Comparison of ENCODE assay signal across 8 cellular contexts in the genomic region with DNA sequence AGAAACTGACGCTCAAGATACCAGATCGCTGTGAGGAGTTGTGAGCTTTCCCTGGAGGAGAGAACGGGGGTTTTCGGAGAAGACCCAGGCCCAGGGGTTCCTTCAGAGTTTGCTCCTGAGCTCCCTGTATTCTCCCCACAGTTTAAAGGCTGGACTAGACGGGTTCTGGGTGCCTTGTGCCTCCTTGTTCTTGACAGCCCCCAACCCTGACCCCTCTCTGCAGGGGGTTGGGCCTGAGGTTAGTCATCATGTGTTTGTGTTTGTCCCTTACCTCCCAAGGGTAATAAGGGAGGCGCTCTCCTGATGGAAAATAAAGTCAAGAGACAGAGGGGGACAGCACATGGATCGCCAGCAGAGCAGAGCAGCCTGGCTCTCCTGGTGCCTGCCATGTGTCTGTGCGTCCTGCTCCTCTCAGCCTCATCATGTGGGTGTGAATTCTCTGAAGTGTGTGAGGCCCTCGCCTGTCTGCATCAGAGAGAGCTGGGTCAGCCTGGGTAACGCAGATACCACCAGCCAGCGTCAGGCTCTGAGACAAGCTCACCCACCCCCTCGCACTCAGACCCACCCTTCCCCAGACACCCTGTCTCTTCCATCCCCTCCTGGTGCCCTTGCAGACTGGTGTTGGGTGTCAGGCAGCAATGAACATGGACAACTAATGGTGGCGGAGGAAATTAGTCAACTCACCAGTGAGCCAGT. TPM values are rescaled to one million over a fixed set of nuclear protein-coding genes. Genes with fewer than 3 reads are reported as not detected.
DNase-seq lines count a peak whose midpoint lies in the region; ATAC-seq, FAIRE-seq and TF ChIP-seq lines count a peak whose summit lies in the region.

No MANE protein-coding gene starts in this region.

- peak; percentile 72 for FAIRE-seq in endothelial cell of umbilical vein (lab: Jason Lieb, UNC)

- 47 to 52% methylated on average over 13 of the region's 13 CpGs for WGBS in aorta, 2 donors
- WGBS in lower leg skin, 2 donors: 53 to 63% methylated on average over 13 of the region's 13 CpGs

- no peak overlapping the region for H3K4me3 Mint-ChIP-seq in activated naive CD4-positive, alpha-beta T cell treated with anti-CD3 and anti-CD28 coated beads, Interleukin-2, amount 50 U/mL, for 24 hours
- no peak overlapping the region for H3K4me3 Mint-ChIP-seq in neural progenitor cell

- H2AFZ ChIP-seq in endothelial cell of umbilical vein (ENCODE audit: low read depth, low read length) (peak overlapping the region; percentile 75), neural progenitor cell (replicated peaks) (no peak overlapping the region)

- H3K27ac ChIP-seq in endothelial cell of umbilical vein (ENCODE audit: insufficient read depth, low read depth, low read length): no peak overlapping the region
- peak overlapping the region; percentile 90 for H3K27ac ChIP-seq in neural progenitor cell
- H3K27ac ChIP-seq in aorta (ENCODE audit: low read depth in 1 of 2, low read length in 2 of 2): peak overlapping the region; percentile 68 to 98

- no peaks in the 10 kb centered on the region for H3K79me2 ChIP-seq in endothelial cell of umbilical vein (ENCODE audit: control insufficient read depth, insufficient read depth, low read length)
- H3K79me2 ChIP-seq in neural progenitor cell (ENCODE audit: low read depth): no peaks in the 10 kb centered on the region

- H3K9me3 Mint-ChIP-seq in activated naive CD4-positive, alpha-beta T cell treated with anti-CD3 and anti-CD28 coated beads, Interleukin-2, amount 50 U/mL, for 24 hours: no peaks in the 10 kb centered on the region
- no peaks in the 10 kb centered on the region for H3K9me3 Mint-ChIP-seq in neural progenitor cell

- no peaks in the 10 kb centered on the region for H3K9me1 ChIP-seq in endothelial cell of umbilical vein (replicated peaks; ENCODE audit: control insufficient read depth, extremely low read depth, insufficient read depth, low read length)

- TF ChIP-seq CTCF in endothelial cell of umbilical vein (IDR thresholded peaks at IDR 0.05; ENCODE audit: extremely low read depth in 1 of 2, insufficient read depth in 1 of 2, low read depth in 1 of 2, low read length in 2 of 2) (no peak), neural progenitor cell (IDR thresholded peaks at IDR 0.05) (no peak), lower leg skin (IDR thresholded peaks at IDR 0.05) (no peak)

- peaks cover 25% of the 10 kb centered on the region for H3K4me1 Mint-ChIP-seq in activated naive CD4-positive, alpha-beta T cell treated with anti-CD3 and anti-CD28 coated beads, Interleukin-2, amount 50 U/mL, for 24 hours
- peaks cover 30% of the 10 kb centered on the region for H3K4me1 Mint-ChIP-seq in neural progenitor cell

- H3K4me1 ChIP-seq in endothelial cell of umbilical vein (ENCODE audit: control insufficient read depth, extremely low read depth, insufficient read depth, low read length) (peaks cover 14% of the 10 kb centered on the region), neural progenitor cell (peaks cover 25% of the 10 kb centered on the region), aorta (ENCODE audit: control insufficient read depth in 1 of 2, insufficient read depth in 2 of 2, low read length in 2 of 2) (no peaks in the 10 kb centered on the region)

- peak overlapping the region; percentile 10 for H3K27ac Mint-ChIP-seq in activated naive CD4-positive, alpha-beta T cell treated with anti-CD3 and anti-CD28 coated beads, Interleukin-2, amount 50 U/mL, for 24 hours
- peak overlapping the region; percentile 57 for H3K27ac Mint-ChIP-seq in neural progenitor cell

- CTCF ChIA-PET in endothelial cell of umbilical vein (lab: Charles Lee): interaction anchor here (0.6 to 4.1 kb wide), 4 partner anchors 18 to 35 kb away, joined by 3 to 34 read pairs (median 3); partner anchors contain the start of gene ACBD4

- no TSS peak for BruUV-seq in endothelial cell of umbilical vein (replicated peaks; lab: Mats Ljungman, UMichigan)

- no peaks in the 10 kb centered on the region for H3K9me3 ChIP-seq in endothelial cell of umbilical vein (replicated peaks; ENCODE audit: control insufficient read depth, insufficient read depth, low read length)
- H3K9me3 ChIP-seq in neural progenitor cell (ENCODE audit: low read depth): no peaks in the 10 kb centered on the region
- no peaks in the 10 kb centered on the region for H3K9me3 ChIP-seq in aorta (ENCODE audit: control insufficient read depth, low read length)

- ATAC-seq in aorta (ENCODE audit: low FRiP score) (no peak), HG03175 (IDR thresholded peaks at IDR 0.05; ENCODE audit: unreplicated experiment) (no peak), GM21737 (IDR thresholded peaks at IDR 0.05; ENCODE audit: unreplicated experiment) (no peak)

- no peaks in the 10 kb centered on the region for H3K27me3 Mint-ChIP-seq in activated naive CD4-positive, alpha-beta T cell treated with anti-CD3 and anti-CD28 coated beads, Interleukin-2, amount 50 U/mL, for 24 hours
- H3K27me3 Mint-ChIP-seq in neural progenitor cell (ENCODE audit: insufficient read depth, low read depth): peaks cover 8% of the 10 kb centered on the region

- dilution Hi-C loops in endothelial cell of umbilical vein (cut with MboI; ENCODE audit: extremely low pct_ligation_motif_present, low sequenced_read_pairs): no loop called here

- DNase-seq in activated naive CD4-positive, alpha-beta T cell treated with Interleukin-2 at 50 U/mL for 16 hours: no peak
- no peak for DNase-seq in endothelial cell of umbilical vein (ENCODE audit: low read depth, low spot score)
- no peak for DNase-seq in neural progenitor cell (ENCODE audit: low spot score)
- DNase-seq in aorta: no peak
- DNase-seq in lower leg skin (ENCODE audit: low spot score in 2 of 2): no peak

- no peak overlapping the region for H3K9ac ChIP-seq in endothelial cell of umbilical vein (replicated peaks; ENCODE audit: extremely low read depth, insufficient read depth, low read length)
- H3K9ac ChIP-seq in neural progenitor cell: no peak overlapping the region

- no peaks in the 10 kb centered on the region for H3K27me3 ChIP-seq in endothelial cell of umbilical vein (ENCODE audit: control insufficient read depth in 2 of 2, insufficient read depth in 2 of 2, low read length in 2 of 2)
- no peaks in the 10 kb centered on the region for H3K27me3 ChIP-seq in neural progenitor cell
- H3K27me3 ChIP-seq in aorta (ENCODE audit: control insufficient read depth in 1 of 2, insufficient read depth in 2 of 2, low read length in 1 of 2): no peaks in the 10 kb centered on the region

- H3K4me3 ChIP-seq in endothelial cell of umbilical vein (replicated peaks in 1 of 3; ENCODE audit: insufficient read depth in 1 of 3, low read depth in 1 of 3, low read length in 3 of 3) (no peak overlapping the region), neural progenitor cell (no peak overlapping the region), aorta (ENCODE audit: low read length in 2 of 2) (no peak overlapping the region), lower leg skin (ENCODE audit: low read depth, poor library complexity, severe bottlenecking) (no peak overlapping the region)

- peaks cover 34% of the 10 kb centered on the region for H3F3A ChIP-seq in neural progenitor cell (ENCODE audit: low read depth)

- H4K20me1 ChIP-seq in endothelial cell of umbilical vein (replicated peaks; ENCODE audit: control insufficient read depth, extremely low read depth, insufficient read depth, low read length) (no peaks in the 10 kb centered on the region), neural progenitor cell (ENCODE audit: low read depth) (no peaks in the 10 kb centered on the region)

- H3K4me2 ChIP-seq in endothelial cell of umbilical vein (ENCODE audit: insufficient read depth, low read length) (no peak overlapping the region), neural progenitor cell (no peak overlapping the region)

- H3K36me3 ChIP-seq in endothelial cell of umbilical vein (ENCODE audit: control insufficient read depth in 2 of 2, extremely low read depth in 1 of 2, insufficient read depth in 2 of 2, low read length in 2 of 2) (no peaks in the 10 kb centered on the region), neural progenitor cell (no peaks in the 10 kb centered on the region), aorta (ENCODE audit: control insufficient read depth in 1 of 2, insufficient read depth in 2 of 2, low read length in 1 of 2) (no peaks in the 10 kb centered on the region)

- intact Hi-C loops in endothelial cell of umbilical vein (cut with micrococcal nuclease) (no loop called here), aorta (cut with DNase I) (no loop called here), lower leg skin (cut with DNase I; ENCODE audit: low total_unique reads) (no loop called here)

- no peaks in the 10 kb centered on the region for H3K36me3 Mint-ChIP-seq in activated naive CD4-positive, alpha-beta T cell treated with anti-CD3 and anti-CD28 coated beads, Interleukin-2, amount 50 U/mL, for 24 hours
- H3K36me3 Mint-ChIP-seq in neural progenitor cell: peaks cover 6% of the 10 kb centered on the region

- POLR2A ChIA-PET in endothelial cell of umbilical vein (lab: Charles Lee): no interaction called here

- no peak for TF ChIP-seq POLR2A in endothelial cell of umbilical vein (IDR thresholded peaks at IDR 0.05; ENCODE audit: low read depth, low read length)
- no peak for TF ChIP-seq POLR2A in lower leg skin (IDR thresholded peaks at IDR 0.05)

RNA-seq across cellular contexts. Expression of gene HEXIM2, which starts 8.8 kb away (rescaled TPM):
- total RNA-seq in endothelial cell of umbilical vein: 3.8 and 4.3 TPM in 2 replicates
- polyA plus RNA-seq in endothelial cell of umbilical vein: 2.9 and 3.7 TPM in 2 replicates
- 2.9 and 3.4 TPM in 2 replicates for polyA plus RNA-seq in endothelial cell of umbilical vein (2011; cell fraction: cytosol; rRNA removed)
- 2.9 and 3.1 TPM in 2 replicates for polyA plus RNA-seq in endothelial cell of umbilical vein (2011; cell fraction: nucleus; rRNA removed)
- polyA plus RNA-seq in endothelial cell of umbilical vein (2012): 3.1 TPM in 2 replicates
- 0.92 and 1.4 TPM in 2 replicates for polyA minus RNA-seq in endothelial cell of umbilical vein
- polyA minus RNA-seq in endothelial cell of umbilical vein (2011; cell fraction: cytosol; rRNA and poly(A)+ RNA removed): 8.0 TPM
- polyA minus RNA-seq in endothelial cell of umbilical vein (2011; cell fraction: nucleus; rRNA and poly(A)+ RNA removed): 0.58 and 0.96 TPM in 2 replicates
- total RNA-seq in neural progenitor cell (ENCODE audit: low replicate concordance): 4.6 and 9.1 TPM in 2 replicates
- total RNA-seq in aorta: 1 to 10 TPM; 2.7 to 6.0 TPM
- 1 to 10 TPM; 4.4 to 10.0 TPM for polyA plus RNA-seq in aorta
- total RNA-seq in lower leg skin: 10 to 100 TPM in 1 of 4 donors, 1 to 10 TPM in 3; 2.4 to 16.7 (median 5.8) TPM

RNA-seq across cellular contexts. Expression of gene HEXIM1, which starts 22.2 kb away (rescaled TPM):
- 20.0 and 20.6 TPM in 2 replicates for total RNA-seq in endothelial cell of umbilical vein
- 5.0 and 7.0 TPM in 2 replicates for polyA plus RNA-seq in endothelial cell of umbilical vein
- 8.9 and 10.3 TPM in 2 replicates for polyA plus RNA-seq in endothelial cell of umbilical vein (2011; cell fraction: cytosol; rRNA removed)
- 8.1 and 8.9 TPM in 2 replicates for polyA plus RNA-seq in endothelial cell of umbilical vein (2011; cell fraction: nucleus; rRNA removed)
- 11.3 and 14.3 TPM in 2 replicates for polyA plus RNA-seq in endothelial cell of umbilical vein (2012)
- polyA minus RNA-seq in endothelial cell of umbilical vein: 3.7 and 5.7 TPM in 2 replicates
- polyA minus RNA-seq in endothelial cell of umbilical vein (2011; cell fraction: cytosol; rRNA and poly(A)+ RNA removed): 12.7 TPM
- polyA minus RNA-seq in endothelial cell of umbilical vein (2011; cell fraction: nucleus; rRNA and poly(A)+ RNA removed): 3.8 and 4.3 TPM in 2 replicates
- 10.2 and 14.3 TPM in 2 replicates for total RNA-seq in neural progenitor cell (ENCODE audit: low replicate concordance)
- 10 to 100 TPM; 48.7 to 64.0 TPM for total RNA-seq in aorta
- 10 to 100 TPM; 40.8 to 62.6 TPM for polyA plus RNA-seq in aorta
- total RNA-seq in lower leg skin: 10 to 100 TPM; 20.9 to 32.7 (median 25.0) TPM

RNA-seq across cellular contexts. Expression of gene ACBD4, which starts 34.9 kb away (rescaled TPM):
- total RNA-seq in endothelial cell of umbilical vein: 6.7 and 7.5 TPM in 2 replicates
- polyA plus RNA-seq in endothelial cell of umbilical vein: 4.5 and 4.7 TPM in 2 replicates
- 2.6 and 3.8 TPM in 2 replicates for polyA plus RNA-seq in endothelial cell of umbilical vein (2011; cell fraction: cytosol; rRNA removed)
- polyA plus RNA-seq in endothelial cell of umbilical vein (2011; cell fraction: nucleus; rRNA removed): 13.7 and 19.5 TPM in 2 replicates
- 3.1 and 6.8 TPM in 2 replicates for polyA plus RNA-seq in endothelial cell of umbilical vein (2012)
- 3.7 and 5.2 TPM in 2 replicates for polyA minus RNA-seq in endothelial cell of umbilical vein
- 4.2 TPM for polyA minus RNA-seq in endothelial cell of umbilical vein (2011; cell fraction: cytosol; rRNA and poly(A)+ RNA removed)
- 5.5 and 7.2 TPM in 2 replicates for polyA minus RNA-seq in endothelial cell of umbilical vein (2011; cell fraction: nucleus; rRNA and poly(A)+ RNA removed)
- 6.8 and 17.3 TPM in 2 replicates for total RNA-seq in neural progenitor cell (ENCODE audit: low replicate concordance)
- 10 to 100 TPM; 16.1 to 23.4 TPM for total RNA-seq in aorta
- polyA plus RNA-seq in aorta: 10 to 100 TPM; 68.6 to 69.7 TPM
- total RNA-seq in lower leg skin: 10 to 100 TPM in 2 of 4 donors, 1 to 10 TPM in 2; 8.2 to 14.9 (median 10.1) TPM

RNA-seq across cellular contexts. Expression of gene PLCD3, which starts 38.1 kb away (rescaled TPM):
- total RNA-seq in endothelial cell of umbilical vein (35.0 and 43.1 TPM in 2 replicates), neural progenitor cell (ENCODE audit: low replicate concordance) (16.0 and 31.4 TPM in 2 replicates), aorta (10 to 100 TPM; 94.6 to 97.4 TPM), lower leg skin (100 to 1,000 TPM in 3 of 4 donors, 10 to 100 TPM in 1; 65.7 to 180 (median 105) TPM)
- polyA plus RNA-seq in endothelial cell of umbilical vein (30.4 and 42.0 TPM in 2 replicates), aorta (10 to 100 TPM; 22.8 to 93.8 TPM)
- 25.0 and 32.8 TPM in 2 replicates for polyA plus RNA-seq in endothelial cell of umbilical vein (2011; cell fraction: cytosol; rRNA removed)
- 21.4 and 26.3 TPM in 2 replicates for polyA plus RNA-seq in endothelial cell of umbilical vein (2011; cell fraction: nucleus; rRNA removed)
- polyA plus RNA-seq in endothelial cell of umbilical vein (2012): 33.1 and 40.7 TPM in 2 replicates
- 22.5 and 38.7 TPM in 2 replicates for polyA minus RNA-seq in endothelial cell of umbilical vein
- polyA minus RNA-seq in endothelial cell of umbilical vein (2011; cell fraction: cytosol; rRNA and poly(A)+ RNA removed): 81.3 TPM
- polyA minus RNA-seq in endothelial cell of umbilical vein (2011; cell fraction: nucleus; rRNA and poly(A)+ RNA removed): 7.3 and 14.1 TPM in 2 replicates

RNA-seq across cellular contexts. Expression of gene FMNL1, which starts 51.3 kb away (rescaled TPM):
- total RNA-seq in endothelial cell of umbilical vein: 1.6 and 1.7 TPM in 2 replicates
- 0.30 and 0.95 TPM in 2 replicates for polyA plus RNA-seq in endothelial cell of umbilical vein
- 0.53 and 0.79 TPM in 2 replicates for polyA plus RNA-seq in endothelial cell of umbilical vein (2011; cell fraction: cytosol; rRNA removed)
- 3.0 TPM in 2 replicates for polyA plus RNA-seq in endothelial cell of umbilical vein (2011; cell fraction: nucleus; rRNA removed)
- 1.4 and 4.0 TPM in 2 replicates for polyA plus RNA-seq in endothelial cell of umbilical vein (2012)
- 1.1 TPM in 2 replicates for polyA minus RNA-seq in endothelial cell of umbilical vein
- 11.8 TPM for polyA minus RNA-seq in endothelial cell of umbilical vein (2011; cell fraction: cytosol; rRNA and poly(A)+ RNA removed)
- polyA minus RNA-seq in endothelial cell of umbilical vein (2011; cell fraction: nucleus; rRNA and poly(A)+ RNA removed): 1.0 and 1.3 TPM in 2 replicates
- 2.0 and 2.4 TPM in 2 replicates for total RNA-seq in neural progenitor cell (ENCODE audit: low replicate concordance)
- 10 to 100 TPM; 24.0 to 51.7 TPM for total RNA-seq in aorta
- polyA plus RNA-seq in aorta: 10 to 100 TPM in 1 of 2 donors, 1 to 10 TPM in 1; 2.2 to 11.9 TPM
- total RNA-seq in lower leg skin: 10 to 100 TPM in 1 of 4 donors, 1 to 10 TPM in 3; 8.3 to 13.6 (median 8.8) TPM
